In the genomic region with DNA sequence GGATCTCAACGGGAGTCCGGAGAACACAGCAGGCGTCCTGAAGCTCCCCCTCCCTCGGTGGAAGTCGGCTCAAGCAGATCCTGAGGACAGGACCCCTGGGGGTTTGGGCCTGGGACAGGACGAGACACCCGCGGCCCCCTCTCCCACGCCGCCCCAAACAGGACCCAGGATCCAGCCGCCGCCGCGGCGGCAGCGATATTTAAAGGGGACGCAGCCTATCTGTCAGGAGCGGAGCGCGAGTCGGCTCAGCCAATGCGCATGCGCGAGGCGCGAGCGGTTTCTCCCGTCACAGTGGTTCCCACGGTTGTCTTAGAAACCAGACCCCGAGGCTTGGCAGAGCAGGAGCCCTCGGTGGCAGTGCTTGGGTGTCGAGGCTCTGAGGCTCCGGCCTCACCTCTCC, we compare ENCODE assay signal across 8 cellular contexts.
DNase-seq lines count a peak whose midpoint lies in the region; ATAC-seq and TF ChIP-seq lines count a peak whose summit lies in the region.
"Not testable (repeated sequence)": the region's sequence is repeated elsewhere in the genome, so short reads cannot be mapped to it uniquely, and the experiment has no call there.

No MANE protein-coding gene starts in this region.

- H3K27me3 ChIP-seq in HCT116 (ENCODE audit: insufficient read depth, low read length); right cardiac atrium (ENCODE audit: control insufficient read depth, insufficient read depth): not testable (repeated sequence)

- not testable (repeated sequence) for H3K9me3 ChIP-seq in HCT116 (ENCODE audit: control insufficient read depth in 1 of 2, insufficient read depth in 1 of 2, low read depth in 1 of 2, low read length in 2 of 2); right cardiac atrium (ENCODE audit: control insufficient read depth, low read length)

- H3K4me3 ChIP-seq in HCT116 (replicated peaks in 1 of 2; ENCODE audit: low read depth in 1 of 2, low read length in 2 of 2); right cardiac atrium (ENCODE audit: low read length): not testable (repeated sequence)

- H3K4me1 ChIP-seq in HCT116 (ENCODE audit: control insufficient read depth in 1 of 2, insufficient read depth in 2 of 2, low read length in 2 of 2); right cardiac atrium (ENCODE audit: control insufficient read depth, insufficient read depth, low read length): not testable (repeated sequence)

- H3K36me3 Mint-ChIP-seq in activated T-helper 17 cell treated with anti-CD3 and anti-CD28 coated beads, Interleukin-2, amount 50 U/mL, for 72 hours (ENCODE audit: low read depth); stimulated activated memory B cell treated with anti-CD40 and anti-IgM and Interleukin-4, amounts not matched to agents 10 μg/mL and 1 μg/mL and 100 μg/mL, for 72 hours: not testable (repeated sequence)

- H3K4me2 ChIP-seq in HCT116 (ENCODE audit: low read length), result not testable (repeated sequence)

- ATAC-seq in GM18867 (IDR thresholded peaks at IDR 0.05; ENCODE audit: unreplicated experiment), result peak; percentile 75
- ATAC-seq in GM19467 (IDR thresholded peaks at IDR 0.05; ENCODE audit: unreplicated experiment), result peak; percentile 68
- peak; percentile 69 for ATAC-seq in HCT116
- ATAC-seq in HG03045 (IDR thresholded peaks at IDR 0.05; ENCODE audit: unreplicated experiment), result peak; percentile 87
- ATAC-seq in HG03565 (IDR thresholded peaks at IDR 0.05; ENCODE audit: unreplicated experiment), result peak; percentile 44
- ATAC-seq in activated T-helper 17 cell treated with anti-CD3 and anti-CD28 coated beads, Interleukin-2, amount 50 U/mL, for 72 hours (replicated peaks), result peak; percentile 69
- ATAC-seq in right cardiac atrium, result peak; percentile 90 to 96
- ATAC-seq in stimulated activated memory B cell treated with anti-CD40 and anti-IgM and Interleukin-4, amounts not matched to agents 10 μg/mL and 1 μg/mL and 100 μg/mL, for 72 hours, result peak; percentile 72

- intact Hi-C loops in HCT116 (cut with micrococcal nuclease); right cardiac atrium (cut with DNase I): not testable (repeated sequence)

- H3K27me3 Mint-ChIP-seq in activated T-helper 17 cell treated with anti-CD3 and anti-CD28 coated beads, Interleukin-2, amount 50 U/mL, for 72 hours; stimulated activated memory B cell treated with anti-CD40 and anti-IgM and Interleukin-4, amounts not matched to agents 10 μg/mL and 1 μg/mL and 100 μg/mL, for 72 hours: not testable (repeated sequence)

- not testable (repeated sequence) for TF ChIP-seq RAD21 in HCT116 (IDR thresholded peaks at IDR 0.05; ENCODE audit: low read depth)

- not testable (repeated sequence) for H3K27ac Mint-ChIP-seq in activated T-helper 17 cell treated with anti-CD3 and anti-CD28 coated beads, Interleukin-2, amount 50 U/mL, for 72 hours; stimulated activated memory B cell treated with anti-CD40 and anti-IgM and Interleukin-4, amounts not matched to agents 10 μg/mL and 1 μg/mL and 100 μg/mL, for 72 hours

- DNase-seq in HCT116 (ENCODE audit: low read depth, low spot score); right cardiac atrium: not testable (repeated sequence)

- H3K4me1 Mint-ChIP-seq in activated T-helper 17 cell treated with anti-CD3 and anti-CD28 coated beads, Interleukin-2, amount 50 U/mL, for 72 hours; stimulated activated memory B cell treated with anti-CD40 and anti-IgM and Interleukin-4, amounts not matched to agents 10 μg/mL and 1 μg/mL and 100 μg/mL, for 72 hours: not testable (repeated sequence)

- not testable (repeated sequence) for H2AFZ ChIP-seq in HCT116 (ENCODE audit: low read depth, low read length, poor library complexity, severe bottlenecking)

- POLR2A ChIA-PET in HCT116 (lab: Charles Lee), result not testable (repeated sequence)

- H3K9ac ChIP-seq in HCT116 (ENCODE audit: low read length), result not testable (repeated sequence)

- RAD21 ChIA-PET in HCT116 (lab: Charles Lee; ENCODE audit: low non-redundant PET in 1 of 2, low total read pairs in 2 of 2, uncharacterized antibody in 2 of 2, unreplicated experiment in 2 of 2), result not testable (repeated sequence)

- no CpG with 5 or more reads among the region's 33 CpGs for WGBS in right cardiac atrium

- not testable (repeated sequence) for H3K36me3 ChIP-seq in HCT116 (ENCODE audit: control insufficient read depth in 1 of 2, insufficient read depth in 2 of 2, low read length in 2 of 2)

- H3K9me3 Mint-ChIP-seq in activated T-helper 17 cell treated with anti-CD3 and anti-CD28 coated beads, Interleukin-2, amount 50 U/mL, for 72 hours; stimulated activated memory B cell treated with anti-CD40 and anti-IgM and Interleukin-4, amounts not matched to agents 10 μg/mL and 1 μg/mL and 100 μg/mL, for 72 hours: not testable (repeated sequence)

- TF ChIP-seq CTCF in HCT116 (IDR thresholded peaks at IDR 0.05 in 2 of 3, conservative IDR thresholded peaks at IDR 0.05 in 1 of 3; ENCODE audit: borderline replicate concordance in 1 of 3, insufficient read depth in 1 of 3, low read depth in 2 of 3, low read length in 2 of 3), result not testable (repeated sequence)

- not testable (repeated sequence) for H3K79me2 ChIP-seq in HCT116 (ENCODE audit: insufficient read depth, low read length)

- not testable (repeated sequence) for BruUV-seq in HCT116 (replicated peaks; lab: Mats Ljungman, UMichigan)

- not testable (repeated sequence) for H3K9me2 ChIP-seq in HCT116 (ENCODE audit: insufficient read depth)

- CTCF ChIA-PET in HCT116 (lab: Charles Lee), result not testable (repeated sequence)

- not testable (repeated sequence) for H3K4me3 Mint-ChIP-seq in activated T-helper 17 cell treated with anti-CD3 and anti-CD28 coated beads, Interleukin-2, amount 50 U/mL, for 72 hours; stimulated activated memory B cell treated with anti-CD40 and anti-IgM and Interleukin-4, amounts not matched to agents 10 μg/mL and 1 μg/mL and 100 μg/mL, for 72 hours

- not testable (repeated sequence) for H4K20me1 ChIP-seq in HCT116 (ENCODE audit: insufficient read depth)

- H3K27ac ChIP-seq in HCT116 (ENCODE audit: low read depth, low read length); right cardiac atrium (ENCODE audit: low read length): not testable (repeated sequence)

- TF ChIP-seq POLR2A in HCT116 (IDR thresholded peaks at IDR 0.05; ENCODE audit: borderline replicate concordance, extremely low read depth, insufficient read depth, insufficient read length), result not testable (repeated sequence)
